In genomic region chr19:33440682-33441081, GRCh38 we compare ENCODE assay signal across 1 cellular context.
TF ChIP-seq lines count a peak whose summit lies in the region.

No MANE protein-coding gene starts in this region.

TF ChIP-seq in HepG2, 621 proteins besides CTCF, POLR2A, EP300 and RAD21 (continued from another document):
- no peak for TF ChIP-seq ZBTB4 (CRISPR knock-in tag; IDR thresholded peaks at IDR 0.05; ENCODE audit: borderline replicate concordance)
- no peak for TF ChIP-seq HNRNPK (IDR thresholded peaks at IDR 0.05; ENCODE audit: low read depth, low read length, poor library complexity, severe bottlenecking)
- TF ChIP-seq CEBPZ (IDR thresholded peaks at IDR 0.05; ENCODE audit: low read length) = no peak
- no peak for TF ChIP-seq THAP8 (CRISPR knock-in tag; IDR thresholded peaks at IDR 0.05; ENCODE audit: borderline replicate concordance)
- TF ChIP-seq ZFP90 (CRISPR knock-in tag; IDR thresholded peaks at IDR 0.05; ENCODE audit: borderline replicate concordance) = no peak
- TF ChIP-seq NCOR1 (IDR thresholded peaks at IDR 0.05; ENCODE audit: borderline replicate concordance, low read length) = no peak
TF ChIP-seq in HepG2: peak in this region for 0.
